In the genomic region with DNA sequence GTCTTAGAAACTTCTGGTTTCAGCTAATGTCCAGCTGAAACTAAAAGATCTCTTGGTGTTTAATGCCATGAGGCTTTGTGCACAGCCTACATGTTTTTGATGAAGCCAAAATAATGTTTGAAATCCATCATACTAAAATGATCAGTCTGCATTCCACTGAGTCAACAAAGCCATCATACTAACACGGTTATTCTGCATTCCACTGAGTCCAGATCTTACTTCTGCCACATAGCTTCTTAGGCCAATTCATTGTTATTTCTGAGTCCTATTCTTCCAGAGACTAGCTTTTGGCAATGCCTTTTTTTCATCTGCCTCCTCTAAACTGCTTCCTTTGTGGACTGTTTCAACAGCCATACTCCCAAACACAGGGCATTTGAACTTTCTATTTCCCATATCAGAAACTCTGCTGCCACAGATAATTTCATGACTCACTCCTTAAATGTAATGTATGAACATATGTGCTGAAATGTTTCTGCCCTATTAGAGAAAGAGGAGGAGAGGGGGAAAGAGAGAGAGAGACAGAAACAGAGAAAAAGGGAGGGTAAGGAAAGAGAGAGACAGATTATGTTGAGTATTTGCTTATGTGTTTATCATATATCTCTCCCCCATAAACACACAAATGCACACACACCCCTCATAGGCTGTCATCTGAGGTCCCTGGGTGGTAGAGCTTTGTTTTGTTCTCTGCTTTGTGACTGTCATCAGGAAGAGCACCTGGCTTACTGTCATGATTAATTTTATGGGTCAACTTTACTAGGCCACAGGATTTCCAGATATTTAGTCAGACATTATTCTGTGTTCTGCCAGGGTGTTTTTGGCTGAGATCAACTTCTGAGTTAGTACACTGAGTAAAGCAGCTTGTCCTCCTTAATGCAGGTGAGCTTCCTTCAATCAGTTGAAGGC, we compare ENCODE assay signal across 20 cellular contexts.
DNase-seq lines count a peak whose midpoint lies in the region; ATAC-seq and TF ChIP-seq lines count a peak whose summit lies in the region.
"Had no signal": no experiment of that assay in that cellular context is flagged by ENCODE, and none has a peak within 500 bp of the region (broad histone marks: within the 10 kb centered on the region; RNA-seq: fewer than 3 reads in every experiment).

No MANE protein-coding gene starts in this region.

- peak; percentile 46 to 63 for ATAC-seq in gastrocnemius medialis
- ATAC-seq in stimulated activated memory B cell treated with anti-CD40 and anti-IgM and Interleukin-4, amounts not matched to agents 10 μg/mL and 1 μg/mL and 100 μg/mL, for 72 hours = no peak
- ATAC-seq in HG03432 (IDR thresholded peaks at IDR 0.05; ENCODE audit: unreplicated experiment) = no peak
- ATAC-seq: activated CD8-positive, alpha-beta memory T cell treated with anti-CD3 and anti-CD28 coated beads, Interleukin-2, amount 10 ng/mL, durations not matched to agents 7 days and 5 days; CD8-positive, alpha-beta T cell; effector memory CD8-positive, alpha-beta T cell; GM12878; Panc1 had no signal

- H3K9ac ChIP-seq in adipocyte (ENCODE audit: low read length) = peak overlapping the region; percentile 19
- H3K9ac ChIP-seq: parathyroid adenoma had no signal

- no peaks in the 10 kb centered on the region for H3K36me3 ChIP-seq in adipocyte (ENCODE audit: control insufficient read depth, insufficient read depth, low read length, severe bottlenecking)
- no peaks in the 10 kb centered on the region for H3K36me3 ChIP-seq in gastrocnemius medialis
- no peaks in the 10 kb centered on the region for H3K36me3 ChIP-seq in H7 (replicated peaks; ENCODE audit: control insufficient read depth, insufficient read depth, low read length)

- no peak overlapping the region for H3K4me3 Mint-ChIP-seq in stimulated activated memory B cell treated with anti-CD40 and anti-IgM and Interleukin-4, amounts not matched to agents 10 μg/mL and 1 μg/mL and 100 μg/mL, for 72 hours
- H3K4me3 Mint-ChIP-seq: activated B cell treated with CpG ODN at 0.5 μM for 24 hours; activated CD8-positive, alpha-beta memory T cell treated with anti-CD3 and anti-CD28 coated beads, Interleukin-2, amount 10 ng/mL, durations not matched to agents 7 days and 5 days; CD8-positive, alpha-beta T cell; effector memory CD8-positive, alpha-beta T cell had no signal

- no peaks in the 10 kb centered on the region for H3K4me1 Mint-ChIP-seq in stimulated activated memory B cell treated with anti-CD40 and anti-IgM and Interleukin-4, amounts not matched to agents 10 μg/mL and 1 μg/mL and 100 μg/mL, for 72 hours
- H3K4me1 Mint-ChIP-seq: activated B cell treated with CpG ODN at 0.5 μM for 24 hours; activated CD8-positive, alpha-beta memory T cell treated with anti-CD3 and anti-CD28 coated beads, Interleukin-2, amount 10 ng/mL, durations not matched to agents 7 days and 5 days had no signal

- TF ChIP-seq POLR2A in gastrocnemius medialis (IDR thresholded peaks at IDR 0.05) = no peak

- in situ Hi-C loops in gastrocnemius medialis (cut with MboI; ENCODE audit: low sequenced_read_pairs in 4 of 4) = no loop called here

- H3K27ac ChIP-seq in gastrocnemius medialis = peak overlapping the region; percentile 31 to 41 (median 34)
- H3K27ac ChIP-seq: HL-60, parathyroid adenoma had no signal

- no peak overlapping the region for H3K4me3 ChIP-seq in LNCaP clone FGC (ENCODE audit: low read depth, low read length)
- no peak overlapping the region for H3K4me3 ChIP-seq in adipocyte (ENCODE audit: low read length)
- no peak overlapping the region for H3K4me3 ChIP-seq in fibroblast of pulmonary artery (replicated peaks; ENCODE audit: low read depth, low read length)
- no peak overlapping the region for H3K4me3 ChIP-seq in gastrocnemius medialis
- no peak overlapping the region for H3K4me3 ChIP-seq in H7 (ENCODE audit: insufficient read depth, low read depth, low read length)
- H3K4me3 ChIP-seq: GM12878 had no signal

- no peak overlapping the region for H3K27ac Mint-ChIP-seq in stimulated activated memory B cell treated with anti-CD40 and anti-IgM and Interleukin-4, amounts not matched to agents 10 μg/mL and 1 μg/mL and 100 μg/mL, for 72 hours
- H3K27ac Mint-ChIP-seq: activated B cell treated with CpG ODN at 0.5 μM for 24 hours; activated CD8-positive, alpha-beta memory T cell treated with anti-CD3 and anti-CD28 coated beads, Interleukin-2, amount 10 ng/mL, durations not matched to agents 7 days and 5 days; CD8-positive, alpha-beta T cell; effector memory CD8-positive, alpha-beta T cell had no signal

- peak; percentile 72 for DNase-seq in LNCaP clone FGC (ENCODE audit: low read depth)
- peak; percentile 45 for DNase-seq in adipocyte (ENCODE audit: low read depth)
- DNase-seq in fibroblast of pulmonary artery (ENCODE audit: low read depth) = peak; percentile 70
- no peak for DNase-seq in gastrocnemius medialis
- DNase-seq in H7 = no peak
- DNase-seq: activated B cell treated with CpG ODN at 0.5 μM for 24 hours; activated CD8-positive, alpha-beta memory T cell treated with anti-CD3 and anti-CD28 coated beads, Interleukin-2, amount 10 ng/mL, durations not matched to agents 7 days and 5 days; activated gamma-delta T cell treated with Interleukin-2 at 50 U/mL for 16 hours; CD8-positive, alpha-beta T cell; effector memory CD8-positive, alpha-beta T cell; glutamatergic neuron; islet precursor cell; NCI-H1930; NCI-H524 had no signal

- intact Hi-C loops in gastrocnemius medialis (cut with DNase I; ENCODE audit: low total_unique reads) = loop anchor here (10.0 kb wide), 1 partner anchor 100 kb away; no protein-coding TSS in a partner anchor

- no peak for TF ChIP-seq CTCF in LNCaP clone FGC (IDR thresholded peaks at IDR 0.05; ENCODE audit: control insufficient read depth, extremely low read depth, insufficient read depth)
- no peak for TF ChIP-seq CTCF in fibroblast of pulmonary artery (IDR thresholded peaks at IDR 0.05; ENCODE audit: low read length, missing control alignments)
- TF ChIP-seq CTCF in gastrocnemius medialis (IDR thresholded peaks at IDR 0.05 in 4 of 5, conservative IDR thresholded peaks at IDR 0.05 in 1 of 5) = no peak

- H3K9me3 ChIP-seq in adipocyte (ENCODE audit: control insufficient read depth, low read length) (no peaks in the 10 kb centered on the region), gastrocnemius medialis (no peaks in the 10 kb centered on the region)

- H3K4me1 ChIP-seq in adipocyte (ENCODE audit: control insufficient read depth, insufficient read depth, low read length) (peaks cover 37% of the 10 kb centered on the region), gastrocnemius medialis (peaks cover 0 to 2% of the 10 kb centered on the region in 2 donors)
- H3K4me1 ChIP-seq: parathyroid adenoma had no signal

- H3K27me3 Mint-ChIP-seq in stimulated activated memory B cell treated with anti-CD40 and anti-IgM and Interleukin-4, amounts not matched to agents 10 μg/mL and 1 μg/mL and 100 μg/mL, for 72 hours = no peaks in the 10 kb centered on the region
- H3K27me3 Mint-ChIP-seq: activated B cell treated with CpG ODN at 0.5 μM for 24 hours; activated CD8-positive, alpha-beta memory T cell treated with anti-CD3 and anti-CD28 coated beads, Interleukin-2, amount 10 ng/mL, durations not matched to agents 7 days and 5 days; effector memory CD8-positive, alpha-beta T cell had no signal

- no peaks in the 10 kb centered on the region for H3K9me3 Mint-ChIP-seq in stimulated activated memory B cell treated with anti-CD40 and anti-IgM and Interleukin-4, amounts not matched to agents 10 μg/mL and 1 μg/mL and 100 μg/mL, for 72 hours
- H3K9me3 Mint-ChIP-seq: activated B cell treated with CpG ODN at 0.5 μM for 24 hours; effector memory CD8-positive, alpha-beta T cell had no signal

- H3K36me3 Mint-ChIP-seq in stimulated activated memory B cell treated with anti-CD40 and anti-IgM and Interleukin-4, amounts not matched to agents 10 μg/mL and 1 μg/mL and 100 μg/mL, for 72 hours = no peaks in the 10 kb centered on the region
- H3K36me3 Mint-ChIP-seq: activated CD8-positive, alpha-beta memory T cell treated with anti-CD3 and anti-CD28 coated beads, Interleukin-2, amount 10 ng/mL, durations not matched to agents 7 days and 5 days; CD8-positive, alpha-beta T cell had no signal

- H3K27me3 ChIP-seq in adipocyte (replicated peaks; ENCODE audit: control insufficient read depth, insufficient read depth, low read length) (no peaks in the 10 kb centered on the region), gastrocnemius medialis (no peaks in the 10 kb centered on the region), H7 (ENCODE audit: control insufficient read depth, insufficient read depth, low read length) (no peaks in the 10 kb centered on the region)

Comparison
In these comparisons a context has a peak if more than half of its experiments do, and no peak if none do; other contexts are left out.
1. DNase-seq: peak in LNCaP clone FGC (single experiment), adipocyte (single experiment) and fibroblast of pulmonary artery (single experiment); none in gastrocnemius medialis (0 of 2) and H7 (single experiment).
2. ATAC-seq: peak in gastrocnemius medialis (2 of 2); none in stimulated activated memory B cell treated with anti-CD40 and anti-IgM and Interleukin-4, amounts not matched to agents 10 μg/mL and 1 μg/mL and 100 μg/mL, for 72 hours (single experiment) and HG03432 (single experiment).